1 cellular context compared by ENCODE assay signal in the genomic region with DNA sequence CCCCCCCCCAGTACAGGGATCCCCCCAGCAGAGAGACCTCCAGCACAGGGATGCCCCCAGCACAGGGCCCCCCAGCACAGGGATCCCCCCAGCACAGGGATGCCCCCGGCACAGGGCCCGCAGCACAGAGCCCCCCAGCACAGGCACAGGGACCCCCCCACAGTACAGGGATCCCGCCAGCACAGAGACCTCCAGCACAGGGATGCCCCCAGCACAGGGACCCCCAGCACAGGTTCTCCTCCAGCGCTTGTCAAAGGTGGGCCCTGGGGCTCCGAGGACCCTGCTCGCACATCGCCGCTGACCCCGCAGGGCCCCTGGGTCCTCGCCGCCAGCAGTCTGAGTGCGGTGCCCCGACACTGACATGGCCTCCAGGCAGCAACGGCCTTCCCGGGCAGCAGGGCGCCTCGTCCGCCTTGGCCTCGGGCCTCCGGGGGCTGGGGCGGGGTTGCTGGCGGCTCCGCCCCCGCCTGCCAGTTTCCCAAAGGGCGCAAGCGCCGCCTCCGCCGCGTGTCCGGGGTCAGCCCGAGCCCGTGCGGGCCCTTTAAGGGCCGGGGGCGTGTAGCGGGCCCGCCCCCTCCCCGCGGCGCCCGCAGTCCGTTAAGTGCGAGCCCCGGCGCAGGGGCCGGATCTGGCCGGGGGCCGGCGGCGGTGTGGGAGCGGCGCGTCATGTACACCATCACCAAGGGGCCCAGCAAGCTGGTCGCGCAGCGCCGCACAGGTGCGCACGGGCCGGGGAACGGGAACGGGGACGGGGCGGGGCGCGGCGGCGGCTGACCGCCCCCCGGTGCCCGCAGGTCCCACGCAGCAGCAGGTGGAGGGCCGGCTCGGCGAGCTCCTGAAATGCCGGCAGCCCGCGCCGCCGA.
TF ChIP-seq lines count a peak whose summit lies in the region.

A gene with protein sequence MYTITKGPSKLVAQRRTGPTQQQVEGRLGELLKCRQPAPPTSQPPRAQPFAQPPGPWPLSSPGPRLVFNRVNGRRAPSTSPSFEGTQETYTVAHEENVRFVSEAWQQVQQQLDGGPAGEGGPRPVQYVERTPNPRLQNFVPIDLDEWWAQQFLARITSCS (plus strand): TSS at position 503 of the 863 bp plus-strand sequence. CDS start 164 bp downstream, at position 667.

TF ChIP-seq in HepG2, 621 proteins besides CTCF, POLR2A, EP300 and RAD21 (continued from another document and continues in another):
- TF ChIP-seq GPBP1L1 (CRISPR knock-in tag; IDR thresholded peaks at IDR 0.05) = no peak
- 0 out of 2 replicates have a peak, but pooled peaks have one; percentile 4 for TF ChIP-seq RORA (CRISPR knock-in tag; IDR thresholded peaks at IDR 0.05)
- no peak for TF ChIP-seq KMT2A (CRISPR knock-in tag; IDR thresholded peaks at IDR 0.05)
- TF ChIP-seq, protein P1, sequence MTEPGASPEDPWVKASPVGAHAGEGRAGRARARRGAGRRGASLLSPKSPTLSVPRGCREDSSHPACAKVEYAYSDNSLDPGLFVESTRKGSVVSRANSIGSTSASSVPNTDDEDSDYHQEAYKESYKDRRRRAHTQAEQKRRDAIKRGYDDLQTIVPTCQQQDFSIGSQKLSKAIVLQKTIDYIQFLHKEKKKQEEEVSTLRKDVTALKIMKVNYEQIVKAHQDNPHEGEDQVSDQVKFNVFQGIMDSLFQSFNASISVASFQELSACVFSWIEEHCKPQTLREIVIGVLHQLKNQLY (CRISPR knock-in tag; IDR thresholded peaks at IDR 0.05) = no peak
- peak; percentile 48; the same call in 1 of the 2 replicates for TF ChIP-seq TGIF2 (CRISPR knock-in tag; IDR thresholded peaks at IDR 0.05)
- TF ChIP-seq HDAC6 (IDR thresholded peaks at IDR 0.05; ENCODE audit: low read depth, low read length) = no peak
- TF ChIP-seq MTF1 (CRISPR knock-in tag; IDR thresholded peaks at IDR 0.05) = no peak
- no peak for TF ChIP-seq NFYB (CRISPR knock-in tag; IDR thresholded peaks at IDR 0.05)
- no peak for TF ChIP-seq PAX8 (CRISPR knock-in tag; IDR thresholded peaks at IDR 0.05; ENCODE audit: borderline replicate concordance)
- peak; percentile 7 for TF ChIP-seq ZNF883 (CRISPR knock-in tag; IDR thresholded peaks at IDR 0.05; ENCODE audit: not compliant biosample characterization)
- no peak; the same call in 1 of the 2 replicates for TF ChIP-seq CBFB (CRISPR knock-in tag; IDR thresholded peaks at IDR 0.05)
- TF ChIP-seq EZH2 (conservative IDR thresholded peaks at IDR 0.05; ENCODE audit: low read depth, low read length) = no peak
- TF ChIP-seq XRCC5 (optimal IDR thresholded peaks at IDR 0.05; ENCODE audit: low read length) = peak; percentile 67
- TF ChIP-seq ZNF788 (CRISPR knock-in tag; IDR thresholded peaks at IDR 0.05; ENCODE audit: borderline replicate concordance) = peak; percentile 53; the same call in 1 of the 2 replicates
- no peak for TF ChIP-seq ZNF431 (CRISPR knock-in tag; IDR thresholded peaks at IDR 0.05; ENCODE audit: borderline replicate concordance, low read depth)
- peak; percentile 69 for TF ChIP-seq MAX (IDR thresholded peaks at IDR 0.05)
- TF ChIP-seq ZNF446 (CRISPR knock-in tag; IDR thresholded peaks at IDR 0.05) = no peak
- TF ChIP-seq U2AF1 (optimal IDR thresholded peaks at IDR 0.05; ENCODE audit: low read depth, low read length) = no peak
- TF ChIP-seq, protein P2, sequence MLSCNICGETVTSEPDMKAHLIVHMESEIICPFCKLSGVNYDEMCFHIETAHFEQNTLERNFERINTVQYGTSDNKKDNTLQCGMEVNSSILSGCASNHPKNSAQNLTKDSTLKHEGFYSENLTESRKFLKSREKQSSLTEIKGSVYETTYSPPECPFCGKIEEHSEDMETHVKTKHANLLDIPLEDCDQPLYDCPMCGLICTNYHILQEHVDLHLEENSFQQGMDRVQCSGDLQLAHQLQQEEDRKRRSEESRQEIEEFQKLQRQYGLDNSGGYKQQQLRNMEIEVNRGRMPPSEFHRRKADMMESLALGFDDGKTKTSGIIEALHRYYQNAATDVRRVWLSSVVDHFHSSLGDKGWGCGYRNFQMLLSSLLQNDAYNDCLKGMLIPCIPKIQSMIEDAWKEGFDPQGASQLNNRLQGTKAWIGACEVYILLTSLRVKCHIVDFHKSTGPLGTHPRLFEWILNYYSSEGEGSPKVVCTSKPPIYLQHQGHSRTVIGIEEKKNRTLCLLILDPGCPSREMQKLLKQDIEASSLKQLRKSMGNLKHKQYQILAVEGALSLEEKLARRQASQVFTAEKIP (CRISPR knock-in tag; IDR thresholded peaks at IDR 0.05; ENCODE audit: borderline replicate concordance) = no peak
- TF ChIP-seq GFI1 (CRISPR knock-in tag; IDR thresholded peaks at IDR 0.05; ENCODE audit: borderline replicate concordance) = 0 out of 2 replicates have a peak, but pooled peaks have one; percentile 37
- TF ChIP-seq PHB2 (IDR thresholded peaks at IDR 0.05; ENCODE audit: partially characterized antibody) = no peak
- TF ChIP-seq, protein P3, sequence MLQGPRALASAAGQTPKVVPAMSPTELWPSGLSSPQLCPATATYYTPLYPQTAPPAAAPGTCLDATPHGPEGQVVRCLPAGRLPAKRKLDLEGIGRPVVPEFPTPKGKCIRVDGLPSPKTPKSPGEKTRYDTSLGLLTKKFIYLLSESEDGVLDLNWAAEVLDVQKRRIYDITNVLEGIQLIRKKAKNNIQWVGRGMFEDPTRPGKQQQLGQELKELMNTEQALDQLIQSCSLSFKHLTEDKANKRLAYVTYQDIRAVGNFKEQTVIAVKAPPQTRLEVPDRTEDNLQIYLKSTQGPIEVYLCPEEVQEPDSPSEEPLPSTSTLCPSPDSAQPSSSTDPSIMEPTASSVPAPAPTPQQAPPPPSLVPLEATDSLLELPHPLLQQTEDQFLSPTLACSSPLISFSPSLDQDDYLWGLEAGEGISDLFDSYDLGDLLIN (CRISPR knock-in tag; IDR thresholded peaks at IDR 0.05; ENCODE audit: borderline replicate concordance) = no peak
- no peak for TF ChIP-seq ZMAT5 (CRISPR knock-in tag; IDR thresholded peaks at IDR 0.05; ENCODE audit: borderline replicate concordance, low read depth)
- TF ChIP-seq ZNF335 (CRISPR knock-in tag; IDR thresholded peaks at IDR 0.05) = no peak
- TF ChIP-seq ZFP90 (CRISPR knock-in tag; IDR thresholded peaks at IDR 0.05; ENCODE audit: borderline replicate concordance) = peak; percentile 38; the same call in 1 of the 2 replicates
- no peak for TF ChIP-seq ZNF629 (CRISPR knock-in tag; conservative IDR thresholded peaks at IDR 0.05)
- TF ChIP-seq HOXA5 (CRISPR knock-in tag; IDR thresholded peaks at IDR 0.05) = no peak
- TF ChIP-seq, protein P4, sequence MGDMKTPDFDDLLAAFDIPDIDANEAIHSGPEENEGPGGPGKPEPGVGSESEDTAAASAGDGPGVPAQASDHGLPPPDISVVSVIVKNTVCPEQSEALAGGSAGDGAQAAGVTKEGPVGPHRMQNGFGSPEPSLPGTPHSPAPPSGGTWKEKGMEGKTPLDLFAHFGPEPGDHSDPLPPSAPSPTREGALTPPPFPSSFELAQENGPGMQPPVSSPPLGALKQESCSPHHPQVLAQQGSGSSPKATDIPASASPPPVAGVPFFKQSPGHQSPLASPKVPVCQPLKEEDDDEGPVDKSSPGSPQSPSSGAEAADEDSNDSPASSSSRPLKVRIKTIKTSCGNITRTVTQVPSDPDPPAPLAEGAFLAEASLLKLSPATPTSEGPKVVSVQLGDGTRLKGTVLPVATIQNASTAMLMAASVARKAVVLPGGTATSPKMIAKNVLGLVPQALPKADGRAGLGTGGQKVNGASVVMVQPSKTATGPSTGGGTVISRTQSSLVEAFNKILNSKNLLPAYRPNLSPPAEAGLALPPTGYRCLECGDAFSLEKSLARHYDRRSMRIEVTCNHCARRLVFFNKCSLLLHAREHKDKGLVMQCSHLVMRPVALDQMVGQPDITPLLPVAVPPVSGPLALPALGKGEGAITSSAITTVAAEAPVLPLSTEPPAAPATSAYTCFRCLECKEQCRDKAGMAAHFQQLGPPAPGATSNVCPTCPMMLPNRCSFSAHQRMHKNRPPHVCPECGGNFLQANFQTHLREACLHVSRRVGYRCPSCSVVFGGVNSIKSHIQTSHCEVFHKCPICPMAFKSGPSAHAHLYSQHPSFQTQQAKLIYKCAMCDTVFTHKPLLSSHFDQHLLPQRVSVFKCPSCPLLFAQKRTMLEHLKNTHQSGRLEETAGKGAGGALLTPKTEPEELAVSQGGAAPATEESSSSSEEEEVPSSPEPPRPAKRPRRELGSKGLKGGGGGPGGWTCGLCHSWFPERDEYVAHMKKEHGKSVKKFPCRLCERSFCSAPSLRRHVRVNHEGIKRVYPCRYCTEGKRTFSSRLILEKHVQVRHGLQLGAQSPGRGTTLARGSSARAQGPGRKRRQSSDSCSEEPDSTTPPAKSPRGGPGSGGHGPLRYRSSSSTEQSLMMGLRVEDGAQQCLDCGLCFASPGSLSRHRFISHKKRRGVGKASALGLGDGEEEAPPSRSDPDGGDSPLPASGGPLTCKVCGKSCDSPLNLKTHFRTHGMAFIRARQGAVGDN (CRISPR knock-in tag; IDR thresholded peaks at IDR 0.05) = peak; percentile 57; the same call in 1 of the 2 replicates
- TF ChIP-seq ZNF3 (CRISPR knock-in tag; IDR thresholded peaks at IDR 0.05) = no peak
- TF ChIP-seq ZNF761 (CRISPR knock-in tag; conservative IDR thresholded peaks at IDR 0.05) = no peak; the same call in 1 of the 2 replicates
- no peak for TF ChIP-seq HIVEP1 (CRISPR knock-in tag; IDR thresholded peaks at IDR 0.05)
- TF ChIP-seq, protein P5, sequence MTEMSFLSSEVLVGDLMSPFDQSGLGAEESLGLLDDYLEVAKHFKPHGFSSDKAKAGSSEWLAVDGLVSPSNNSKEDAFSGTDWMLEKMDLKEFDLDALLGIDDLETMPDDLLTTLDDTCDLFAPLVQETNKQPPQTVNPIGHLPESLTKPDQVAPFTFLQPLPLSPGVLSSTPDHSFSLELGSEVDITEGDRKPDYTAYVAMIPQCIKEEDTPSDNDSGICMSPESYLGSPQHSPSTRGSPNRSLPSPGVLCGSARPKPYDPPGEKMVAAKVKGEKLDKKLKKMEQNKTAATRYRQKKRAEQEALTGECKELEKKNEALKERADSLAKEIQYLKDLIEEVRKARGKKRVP (CRISPR knock-in tag; IDR thresholded peaks at IDR 0.05) = peak in 1 of 2 experiments; percentile 58; a peak in 2 of 4 replicates
- TF ChIP-seq, protein P6, sequence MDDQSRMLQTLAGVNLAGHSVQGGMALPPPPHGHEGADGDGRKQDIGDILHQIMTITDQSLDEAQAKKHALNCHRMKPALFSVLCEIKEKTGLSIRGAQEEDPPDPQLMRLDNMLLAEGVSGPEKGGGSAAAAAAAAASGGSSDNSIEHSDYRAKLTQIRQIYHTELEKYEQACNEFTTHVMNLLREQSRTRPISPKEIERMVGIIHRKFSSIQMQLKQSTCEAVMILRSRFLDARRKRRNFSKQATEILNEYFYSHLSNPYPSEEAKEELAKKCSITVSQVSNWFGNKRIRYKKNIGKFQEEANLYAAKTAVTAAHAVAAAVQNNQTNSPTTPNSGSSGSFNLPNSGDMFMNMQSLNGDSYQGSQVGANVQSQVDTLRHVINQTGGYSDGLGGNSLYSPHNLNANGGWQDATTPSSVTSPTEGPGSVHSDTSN (CRISPR knock-in tag; IDR thresholded peaks at IDR 0.05; ENCODE audit: borderline replicate concordance) = no peak
- no peak for TF ChIP-seq ZNF773 (CRISPR knock-in tag; IDR thresholded peaks at IDR 0.05; ENCODE audit: borderline replicate concordance)
- TF ChIP-seq ZSCAN21 (CRISPR knock-in tag; IDR thresholded peaks at IDR 0.05; ENCODE audit: borderline replicate concordance) = peak; percentile 19; the same call in 1 of the 2 replicates
- no peak for TF ChIP-seq SIN3B (IDR thresholded peaks at IDR 0.05; ENCODE audit: low read length)
- no peak; the same call in 1 of the 2 replicates for TF ChIP-seq ZNF639 (CRISPR knock-in tag; conservative IDR thresholded peaks at IDR 0.05)
- TF ChIP-seq, protein P7, sequence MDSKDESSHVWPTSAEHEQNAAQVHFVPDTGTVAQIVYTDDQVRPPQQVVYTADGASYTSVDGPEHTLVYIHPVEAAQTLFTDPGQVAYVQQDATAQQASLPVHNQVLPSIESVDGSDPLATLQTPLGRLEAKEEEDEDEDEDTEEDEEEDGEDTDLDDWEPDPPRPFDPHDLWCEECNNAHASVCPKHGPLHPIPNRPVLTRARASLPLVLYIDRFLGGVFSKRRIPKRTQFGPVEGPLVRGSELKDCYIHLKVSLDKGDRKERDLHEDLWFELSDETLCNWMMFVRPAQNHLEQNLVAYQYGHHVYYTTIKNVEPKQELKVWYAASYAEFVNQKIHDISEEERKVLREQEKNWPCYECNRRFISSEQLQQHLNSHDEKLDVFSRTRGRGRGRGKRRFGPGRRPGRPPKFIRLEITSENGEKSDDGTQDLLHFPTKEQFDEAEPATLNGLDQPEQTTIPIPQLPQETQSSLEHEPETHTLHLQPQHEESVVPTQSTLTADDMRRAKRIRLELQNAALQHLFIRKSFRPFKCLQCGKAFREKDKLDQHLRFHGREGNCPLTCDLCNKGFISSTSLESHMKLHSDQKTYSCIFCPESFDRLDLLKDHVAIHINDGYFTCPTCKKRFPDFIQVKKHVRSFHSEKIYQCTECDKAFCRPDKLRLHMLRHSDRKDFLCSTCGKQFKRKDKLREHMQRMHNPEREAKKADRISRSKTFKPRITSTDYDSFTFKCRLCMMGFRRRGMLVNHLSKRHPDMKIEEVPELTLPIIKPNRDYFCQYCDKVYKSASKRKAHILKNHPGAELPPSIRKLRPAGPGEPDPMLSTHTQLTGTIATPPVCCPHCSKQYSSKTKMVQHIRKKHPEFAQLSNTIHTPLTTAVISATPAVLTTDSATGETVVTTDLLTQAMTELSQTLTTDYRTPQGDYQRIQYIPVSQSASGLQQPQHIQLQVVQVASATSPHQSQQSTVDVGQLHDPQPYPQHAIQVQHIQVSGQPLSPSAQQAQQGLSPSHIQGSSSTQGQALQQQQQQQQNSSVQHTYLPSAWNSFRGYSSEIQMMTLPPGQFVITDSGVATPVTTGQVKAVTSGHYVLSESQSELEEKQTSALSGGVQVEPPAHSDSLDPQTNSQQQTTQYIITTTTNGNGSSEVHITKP (CRISPR knock-in tag; IDR thresholded peaks at IDR 0.05; ENCODE audit: low read depth) = no peak
- no peak for TF ChIP-seq REL (CRISPR knock-in tag; conservative IDR thresholded peaks at IDR 0.05)
- TF ChIP-seq NFKBIZ (CRISPR knock-in tag; IDR thresholded peaks at IDR 0.05) = no peak
